In the genomic region with DNA sequence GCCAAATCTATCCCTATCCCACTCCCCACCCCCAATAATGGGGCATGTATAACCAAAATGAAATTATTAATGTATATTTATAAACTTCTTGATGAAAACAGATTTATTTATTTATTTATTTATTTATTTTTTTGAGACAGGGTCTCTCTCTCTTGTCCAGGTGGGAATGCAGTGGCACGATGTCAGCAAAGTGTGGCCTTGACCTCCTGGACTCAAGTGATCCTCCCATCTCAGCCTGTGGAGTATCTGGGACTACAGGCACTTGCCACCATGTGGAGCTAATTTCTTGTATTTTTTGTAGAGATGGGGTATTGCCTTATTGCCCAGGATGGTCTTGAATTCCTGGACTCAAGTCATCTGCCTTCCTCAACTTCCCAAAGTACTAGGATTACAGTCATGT, we compare ENCODE assay signal across 26 cellular contexts. TPM values are rescaled to one million over a fixed set of nuclear protein-coding genes. Genes with fewer than 3 reads are reported as not detected.
DNase-seq lines count a peak whose midpoint lies in the region; ATAC-seq, FAIRE-seq and TF ChIP-seq lines count a peak whose summit lies in the region.
"Had no signal": no experiment of that assay in that cellular context is flagged by ENCODE, and none has a peak within 500 bp of the region (broad histone marks: within the 10 kb centered on the region; RNA-seq: fewer than 3 reads in every experiment).

No MANE protein-coding gene starts in this region.

- DNase-seq in A549 (ENCODE audit: low read depth in 1 of 2, low spot score in 1 of 2), result no peak
- no peak for DNase-seq in esophagus muscularis mucosa (ENCODE audit: extremely low spot score)
- peak; percentile 10 for DNase-seq in small intestine
- no peak for DNase-seq in Calu3
- DNase-seq in NCI-H510A treated with DMSO at 0.1 percent for 48 hours (lab: John Stamatoyannopoulos, UW), result no peak
- DNase-seq: 8988T; AML-193; Caco-2; CD4-positive, alpha-beta T cell; CD8-positive, alpha-beta T cell; DMS 273 treated with DMSO at 0.1 percent for 48 hours; DMS153; DMS53; DMS79; DND-41; EL; GDM1 had no signal

- TF ChIP-seq EP300 in A549 (IDR thresholded peaks at IDR 0.05) (no peak), esophagus muscularis mucosa (IDR thresholded peaks at IDR 0.05) (no peak)

- TF ChIP-seq POLR2A in A549 (IDR thresholded peaks at IDR 0.05; ENCODE audit: low read length) (no peak), esophagus muscularis mucosa (IDR thresholded peaks at IDR 0.05; ENCODE audit: low read depth) (no peak)

- no TSS peak for BruUV-seq in Calu3 (replicated peaks; lab: Mats Ljungman, UMichigan)

- H3K27ac Mint-ChIP-seq in Calu3 (ENCODE audit: unreplicated experiment), result no peak overlapping the region
- H3K27ac Mint-ChIP-seq: B cell; CD4-positive, alpha-beta T cell; CD8-positive, alpha-beta T cell had no signal

- ATAC-seq in A549, result no peak
- no peak for ATAC-seq in HG02885 (IDR thresholded peaks at IDR 0.05; ENCODE audit: poor library complexity, unreplicated experiment)
- ATAC-seq: CD8-positive, alpha-beta T cell; GM12878 had no signal

- no peaks in the 10 kb centered on the region for H3K9me3 ChIP-seq in A549
- no peaks in the 10 kb centered on the region for H3K9me3 ChIP-seq in HEK293 (ENCODE audit: control insufficient read depth, insufficient read depth, low read depth, low read length)
- no peaks in the 10 kb centered on the region for H3K9me3 ChIP-seq in esophagus muscularis mucosa
- no peaks in the 10 kb centered on the region for H3K9me3 ChIP-seq in small intestine (ENCODE audit: control insufficient read depth, low read depth)
- H3K9me3 ChIP-seq: Caco-2 had no signal

- no peaks in the 10 kb centered on the region for H3K9me3 Mint-ChIP-seq in Calu3 (ENCODE audit: low read depth, unreplicated experiment)
- H3K9me3 Mint-ChIP-seq: CD4-positive, alpha-beta T cell; CD8-positive, alpha-beta T cell had no signal

- H3K4me3 ChIP-seq in A549, result no peak overlapping the region
- no peak overlapping the region for H3K4me3 ChIP-seq in HEK293 (ENCODE audit: low read depth, low read length)
- H3K4me3 ChIP-seq in esophagus muscularis mucosa, result no peak overlapping the region
- no peak overlapping the region for H3K4me3 ChIP-seq in small intestine (ENCODE audit: low read depth in 1 of 2, low read length in 2 of 2)
- H3K4me3 ChIP-seq: BLaER1 treated with 17β-estradiol and CSF1 and Interleukin-3, amounts not matched to agents 10 nM and 100 nM; GM12878 had no signal

- peaks cover 30% of the 10 kb centered on the region for H3K4me1 Mint-ChIP-seq in Calu3 (ENCODE audit: low read depth, unreplicated experiment)
- H3K4me1 Mint-ChIP-seq: B cell had no signal

- H3K4me3 Mint-ChIP-seq in Calu3 (ENCODE audit: low read depth, unreplicated experiment), result no peak overlapping the region
- H3K4me3 Mint-ChIP-seq: B cell; CD4-positive, alpha-beta T cell; CD8-positive, alpha-beta T cell had no signal

- H3K36me3 ChIP-seq in HEK293 (ENCODE audit: control insufficient read depth in 2 of 2, insufficient read depth in 1 of 2, low read length in 2 of 2), result no peaks in the 10 kb centered on the region
- H3K36me3 ChIP-seq in esophagus muscularis mucosa, result no peaks in the 10 kb centered on the region
- no peaks in the 10 kb centered on the region for H3K36me3 ChIP-seq in small intestine (ENCODE audit: control insufficient read depth in 2 of 2, insufficient read depth in 2 of 2, low read length in 2 of 2)
- H3K36me3 ChIP-seq: BLaER1 treated with 17β-estradiol and CSF1 and Interleukin-3, amounts not matched to agents 10 nM and 100 nM had no signal

- H3K27ac ChIP-seq in A549, result no peak overlapping the region
- H3K27ac ChIP-seq in HEK293 (ENCODE audit: extremely low read depth, low read depth, low read length), result no peak overlapping the region
- peak overlapping the region in 3 of 4 donors; percentile 1 to 39 (median 12) for H3K27ac ChIP-seq in esophagus muscularis mucosa (replicated peaks in 1 of 4)
- no peak overlapping the region for H3K27ac ChIP-seq in small intestine (ENCODE audit: low read depth in 1 of 2, low read length in 1 of 2)
- H3K27ac ChIP-seq: BLaER1 treated with 17β-estradiol and CSF1 and Interleukin-3, amounts not matched to agents 10 nM and 100 nM; C4-2B had no signal

- H3K4me1 ChIP-seq in A549 (peaks cover 12% of the 10 kb centered on the region), HEK293 (ENCODE audit: control insufficient read depth, insufficient read depth, low read length) (no peaks in the 10 kb centered on the region), esophagus muscularis mucosa (peaks cover 0 to 19% (median 6%) of the 10 kb centered on the region in 4 donors), small intestine (ENCODE audit: control insufficient read depth in 2 of 2, insufficient read depth in 1 of 2, low read depth in 1 of 2, low read length in 1 of 2) (peaks cover 0 to 5% of the 10 kb centered on the region in 2 donors)

- H3K27me3 ChIP-seq in esophagus muscularis mucosa, result no peaks in the 10 kb centered on the region
- H3K27me3 ChIP-seq in small intestine (ENCODE audit: control insufficient read depth in 2 of 2, insufficient read depth in 2 of 2, low read length in 2 of 2), result no peaks in the 10 kb centered on the region
- H3K27me3 ChIP-seq: BLaER1 treated with 17β-estradiol and CSF1 and Interleukin-3, amounts not matched to agents 10 nM and 100 nM had no signal

- 69% methylated on average over 1 of the region's 1 CpG for WGBS in A549 (ENCODE audit: missing lambda C conversion rate)
- 83% methylated on average over 1 of the region's 1 CpG for WGBS in esophagus muscularis mucosa
- WGBS in small intestine, 3 donors, result 17 to 66% (median 50%) methylated on average over 1 of the region's 1 CpG

- no peaks in the 10 kb centered on the region for H3K36me3 Mint-ChIP-seq in Calu3 (ENCODE audit: insufficient read depth, unreplicated experiment)
- H3K36me3 Mint-ChIP-seq: CD8-positive, alpha-beta T cell had no signal

- no peaks in the 10 kb centered on the region for H3K27me3 Mint-ChIP-seq in Calu3 (ENCODE audit: unreplicated experiment)
- H3K27me3 Mint-ChIP-seq: B cell; CD4-positive, alpha-beta T cell had no signal

- CTCF ChIA-PET in A549 (lab: Yijun Ruan, JAX) (interaction anchor here (0.5 to 1.4 kb wide), 4 partner anchors 11 to 63 kb away, joined by 3 to 7 read pairs (median 4); no protein-coding TSS in a partner anchor), HEK293 (lab: Yijun Ruan, JAX) (interaction anchor here (0.7 to 1.8 kb wide), 2 partner anchors 13 to 300 kb away, joined by 4 to 9 read pairs; no protein-coding TSS in a partner anchor), Calu3 (lab: Charles Lee) (interaction anchor here (0.7 kb wide), 1 partner anchor 79 kb away, joined by 5 read pairs; no protein-coding TSS in a partner anchor)

- intact Hi-C loops in esophagus muscularis mucosa (cut with DNase I) (no loop called here), Calu3 (cut with micrococcal nuclease; ENCODE audit: unreplicated experiment) (no loop called here)

- FAIRE-seq in A549 (lab: Jason Lieb, UNC), result no peak
- no peak for FAIRE-seq in small intestine (lab: Jason Lieb, UNC)
- FAIRE-seq: A204.1, GM12878, GM12892, GM18507 had no signal

- TF ChIP-seq RAD21 in A549 (conservative IDR thresholded peaks at IDR 0.05 in 1 of 2, IDR thresholded peaks at IDR 0.05 in 1 of 2), result no peak

- TF ChIP-seq CTCF in A549 (IDR thresholded peaks at IDR 0.05) (no peak), HEK293 (tag by site-specific recombination; IDR thresholded peaks at IDR 0.05) (no peak), esophagus muscularis mucosa (IDR thresholded peaks at IDR 0.05) (no peak), Calu3 (IDR thresholded peaks at IDR 0.05; ENCODE audit: unreplicated experiment) (no peak)

- no peak overlapping the region for H3K4me2 ChIP-seq in A549
- H3K4me2 ChIP-seq: BLaER1 treated with 17β-estradiol and CSF1 and Interleukin-3, amounts not matched to agents 10 nM and 100 nM had no signal

- POLR2A ChIA-PET in A549 (lab: Yijun Ruan, JAX), result no interaction called here
- POLR2A ChIA-PET in HEK293 (lab: Yijun Ruan, JAX), result no interaction called here

TF ChIP-seq in A549, 52 proteins besides CTCF, POLR2A, EP300 and RAD21:
- TF ChIP-seq ZC3H11A (IDR thresholded peaks at IDR 0.05) (peak; percentile 25; the same call in 1 of the 2 replicates), FOXS1 (CRISPR knock-in tag; IDR thresholded peaks at IDR 0.05) (no peak)

TF ChIP-seq in HEK293, 187 proteins besides CTCF, POLR2A, EP300 and RAD21:
- no peak for TF ChIP-seq GLI4 (tag by site-specific recombination; IDR thresholded peaks at IDR 0.05)
- peak; percentile 35 for TF ChIP-seq ZNF426 (tag by site-specific recombination; IDR thresholded peaks at IDR 0.05)
- no peak for TF ChIP-seq GLIS1 (tag by site-specific recombination; IDR thresholded peaks at IDR 0.05)
- TF ChIP-seq ZNF623 (tag by site-specific recombination; IDR thresholded peaks at IDR 0.05), result 0 out of 2 replicates have a peak, but pooled peaks have one; percentile 10

RNA-seq across cellular contexts. Expression of gene HNRNPA3, which starts 28.0 kb away (rescaled TPM):
- polyA plus RNA-seq in A549 (2011; rRNA removed) (250 and 357 TPM in 2 replicates), A549 (2017; fragmentation: RNase III; extraction: RNeasy Plus Mini Kit Qiagen cat#74134 plus additional on column Dnase treatment) (714 to 805 TPM (median 755 TPM) in 3 replicates), small intestine (100 to 1,000 TPM in 2 of 3 donors, 10 to 100 TPM in 1; 73.4 to 279 (median 101) TPM)
- polyA plus RNA-seq in A549 (2012; cell fraction: cytosol; rRNA removed), result 101 and 131 TPM in 2 replicates
- 27.7 and 52.1 TPM in 2 replicates for polyA plus RNA-seq in A549 (2012; cell fraction: nucleus; rRNA removed)
- polyA minus RNA-seq in A549 (2011; rRNA and poly(A)+ RNA removed), result 32.7 and 35.5 TPM in 2 replicates
- total RNA-seq in esophagus muscularis mucosa (10 to 100 TPM; 59.2 to 72.3 (median 64.3) TPM), Calu3 (2022) (212 and 234 TPM in 2 replicates)

Comparison
In these comparisons a context has a peak if more than half of its experiments do, and no peak if none do; other contexts are left out.
1. H3K27ac ChIP-seq: peak in esophagus muscularis mucosa (3 of 4); none in A549 (0 of 2), HEK293 (single experiment) and small intestine (0 of 2).